ENCODE assay signal across 8 cellular contexts in genomic region chr4:185597532-185598188, GRCh38.
DNase-seq lines count a peak whose midpoint lies in the region; ATAC-seq and TF ChIP-seq lines count a peak whose summit lies in the region.

No MANE protein-coding gene starts in this region.

- H3K4me1 Mint-ChIP-seq in activated T-cell treated with anti-CD3 and anti-CD28 coated beads, Interleukin-2, amount 50 U/mL, for 72 hours (ENCODE audit: low read depth) = peaks cover 17% of the 10 kb centered on the region
- peaks cover 7% of the 10 kb centered on the region for H3K4me1 Mint-ChIP-seq in neural crest cell

- no peaks in the 10 kb centered on the region for H3K9me2 ChIP-seq in PC-3 (replicated peaks; ENCODE audit: low read length)

- H4K20me1 ChIP-seq in PC-3 (ENCODE audit: low read length) = no peaks in the 10 kb centered on the region

- no peak overlapping the region for H3K4me3 ChIP-seq in PC-3 (ENCODE audit: low read length)
- no peak overlapping the region for H3K4me3 ChIP-seq in stomach smooth muscle (ENCODE audit: low read length in 2 of 2)

- H2AFZ ChIP-seq in PC-3 (ENCODE audit: low read length) = no peak overlapping the region

- peak; percentile 94 for TF ChIP-seq CTCF in PC-3 (conservative IDR thresholded peaks at IDR 0.05; ENCODE audit: low read depth, low read length)
- TF ChIP-seq CTCF in neural crest cell (conservative IDR thresholded peaks at IDR 0.05) = peak; percentile 99

- no peak overlapping the region for H3K4me2 ChIP-seq in PC-3 (ENCODE audit: low read length)

- H3K27me3 ChIP-seq in PC-3 (ENCODE audit: low read length) (no peaks in the 10 kb centered on the region), stomach smooth muscle (ENCODE audit: control insufficient read depth in 1 of 2, insufficient read depth in 2 of 2, low read length in 2 of 2) (no peaks in the 10 kb centered on the region)

- CTCF ChIA-PET in PC-3 (lab: Charles Lee) = interaction anchor here (0.7 to 1.0 kb wide), 2 partner anchors 62 to 172 kb away, joined by 3 read pairs; partner anchors contain the start of gene UFSP2

- H3K36me3 Mint-ChIP-seq in activated T-cell treated with anti-CD3 and anti-CD28 coated beads, Interleukin-2, amount 50 U/mL, for 72 hours (ENCODE audit: insufficient read depth in 2 of 2) = no peaks in the 10 kb centered on the region
- H3K36me3 Mint-ChIP-seq in neural crest cell (ENCODE audit: low read depth) = no peaks in the 10 kb centered on the region

- H3K4me3 Mint-ChIP-seq in activated T-cell treated with anti-CD3 and anti-CD28 coated beads, Interleukin-2, amount 50 U/mL, for 72 hours = no peak overlapping the region
- H3K4me3 Mint-ChIP-seq in neural crest cell = no peak overlapping the region

- H3K27me3 Mint-ChIP-seq in activated T-cell treated with anti-CD3 and anti-CD28 coated beads, Interleukin-2, amount 50 U/mL, for 72 hours (ENCODE audit: low read depth) = peaks cover 39% of the 10 kb centered on the region
- no peaks in the 10 kb centered on the region for H3K27me3 Mint-ChIP-seq in neural crest cell (ENCODE audit: low read depth)

- H3K36me3 ChIP-seq in PC-3 (ENCODE audit: low read depth, low read length) = no peaks in the 10 kb centered on the region
- H3K36me3 ChIP-seq in stomach smooth muscle (ENCODE audit: control insufficient read depth in 2 of 2, insufficient read depth in 2 of 2, low read length in 2 of 2) = no peaks in the 10 kb centered on the region

- H3K4me1 ChIP-seq in PC-3 (ENCODE audit: insufficient read depth, low read length) = no peaks in the 10 kb centered on the region
- H3K4me1 ChIP-seq in stomach smooth muscle (ENCODE audit: control insufficient read depth, insufficient read depth, low read length) = peaks cover 20% of the 10 kb centered on the region

- no peaks in the 10 kb centered on the region for H3K79me2 ChIP-seq in PC-3 (ENCODE audit: low read length)

- BruUV-seq in PC-3 (replicated peaks; lab: Mats Ljungman, UMichigan) = no TSS peak

- no peak overlapping the region for H3K27ac ChIP-seq in PC-3 (ENCODE audit: low read length)
- H3K27ac ChIP-seq in stomach smooth muscle (ENCODE audit: low read length) = peak overlapping the region; percentile 6

- intact Hi-C loops in PC-3 (cut with micrococcal nuclease) = loop anchor here (1.0 to 10.0 kb wide), 4 partner anchors 83 to 563 kb away; partner anchors contain the start of gene CCDC110

- peak; percentile 62 for ATAC-seq in PC-3
- peak; percentile 58 to 68 for ATAC-seq in activated T-cell treated with anti-CD3 and anti-CD28 coated beads, Interleukin-2, amount 50 U/mL, for 72 hours (replicated peaks in 1 of 2)

- POLR2A ChIA-PET in PC-3 (lab: Charles Lee; ENCODE audit: unreplicated experiment) = interaction anchor here (0.6 kb wide), 1 partner anchor 60 kb away, joined by 5 read pairs; no protein-coding TSS in a partner anchor

- peak; percentile 93 for DNase-seq in Ammon's horn (ENCODE audit: low spot score)
- peak; percentile 11 for DNase-seq in GM19240 (ENCODE audit: insufficient read length, low spot score)
- peak; percentile 44 for DNase-seq in HS-5 (ENCODE audit: low read depth)
- peak; percentile 73 for DNase-seq in PC-3
- peak; percentile 62 to 75 for DNase-seq in activated T-cell treated with anti-CD3 and anti-CD28 coated beads, Interleukin-2, amount 50 U/mL, for 72 hours
- peak; percentile 83 for DNase-seq in fibroblast of peridontal ligament (ENCODE audit: extremely low read depth)
- DNase-seq in neural crest cell (ENCODE audit: low read depth, low spot score) = peak; percentile 77

- no peaks in the 10 kb centered on the region for H3K9me3 Mint-ChIP-seq in activated T-cell treated with anti-CD3 and anti-CD28 coated beads, Interleukin-2, amount 50 U/mL, for 72 hours
- no peaks in the 10 kb centered on the region for H3K9me3 Mint-ChIP-seq in neural crest cell

- H3K9me3 ChIP-seq in PC-3 (ENCODE audit: low read length) (no peaks in the 10 kb centered on the region), stomach smooth muscle (ENCODE audit: control insufficient read depth in 2 of 2, low read length in 2 of 2) (no peaks in the 10 kb centered on the region)

- H3F3A ChIP-seq in PC-3 (ENCODE audit: low read length, unreplicated experiment) = no peaks in the 10 kb centered on the region

- H3K9ac ChIP-seq in PC-3 (ENCODE audit: low read length) (no peak overlapping the region), stomach smooth muscle (ENCODE audit: low read length in 2 of 2) (peak overlapping the region in 1 of 2 donors; percentile 6)

- H3K27ac Mint-ChIP-seq in activated T-cell treated with anti-CD3 and anti-CD28 coated beads, Interleukin-2, amount 50 U/mL, for 72 hours = no peak overlapping the region
- H3K27ac Mint-ChIP-seq in neural crest cell (ENCODE audit: unreplicated experiment) = peak overlapping the region; percentile 1

Comparison
In these comparisons a context has a peak if more than half of its experiments do, and no peak if none do; other contexts are left out.
1. DNase-seq: peak in every context shown above with its lines; median percentile 93 in Ammon's horn; 83 in fibroblast of peridontal ligament; 77 in neural crest cell; 73 in PC-3; 68 in activated T-cell treated with anti-CD3 and anti-CD28 coated beads, Interleukin-2, amount 50 U/mL, for 72 hours; 44 in HS-5; 11 in GM19240.